Comparison of ENCODE assay signal across 13 cellular contexts in genomic region chr3:120170223-120170622, GRCh38.
A peak's percentile ranks its signal among the peaks of the same experiment; 100 is the strongest.
DNase-seq lines count a peak whose midpoint lies in the region; FAIRE-seq and TF ChIP-seq lines count a peak whose summit lies in the region.
"Had no signal": no experiment of that assay in that cellular context is flagged by ENCODE, and none has a peak within 500 bp of the region (broad histone marks: within the 10 kb centered on the region; RNA-seq: fewer than 3 reads in every experiment).

No MANE protein-coding gene starts in this region.

- H3K4me1 ChIP-seq in hepatocyte (ENCODE audit: insufficient read depth) (no peaks in the 10 kb centered on the region), sigmoid colon (peaks cover 0 to 21% (median 18%) of the 10 kb centered on the region in 4 donors)

- no peak overlapping the region for H2AFZ ChIP-seq in hepatocyte

- no peak for TF ChIP-seq CTCF in hepatocyte (IDR thresholded peaks at IDR 0.05; ENCODE audit: poor library complexity)
- no peak for TF ChIP-seq CTCF in sigmoid colon (IDR thresholded peaks at IDR 0.05)

- H3K4me3 Mint-ChIP-seq in activated naive CD4-positive, alpha-beta T cell treated with anti-CD3 and anti-CD28 coated beads for 36 hours = no peak overlapping the region
- H3K4me3 Mint-ChIP-seq: CD8-positive, alpha-beta T cell; dendritic cell treated with granulocyte-macrophage colony-stimulating factor and Interleukin-4, amounts not matched to agents 40 ng/mL and 50 ng/mL, for 4 days; IgD-negative memory B cell had no signal

- H4K20me1 ChIP-seq in hepatocyte (ENCODE audit: insufficient read depth, poor library complexity, severe bottlenecking) = no peaks in the 10 kb centered on the region

- DNase-seq in activated naive CD4-positive, alpha-beta T cell treated with anti-CD3 and anti-CD28 coated beads for 36 hours = peak; percentile 12
- no peak for DNase-seq in activated naive CD4-positive, alpha-beta T cell treated with Interleukin-2 at 50 U/mL for 16 hours
- DNase-seq in NCI-H510A (lab: John Stamatoyannopoulos, UW) = peak; percentile 42
- peak; percentile 43 for DNase-seq in fibroblast of gingiva (ENCODE audit: low read depth)
- DNase-seq in urothelium cell line (ENCODE audit: low spot score) = peak; percentile 83
- DNase-seq in hepatocyte (ENCODE audit: low spot score) = no peak
- DNase-seq in head of caudate nucleus = no peak
- DNase-seq in sigmoid colon = no peak
- DNase-seq: SHP77; stimulated activated naive CD4-positive, alpha-beta T cell treated with Interleukin-2 at 50 U/mL for 16 hours had no signal

- H3K27ac Mint-ChIP-seq in activated naive CD4-positive, alpha-beta T cell treated with anti-CD3 and anti-CD28 coated beads for 36 hours = no peak overlapping the region
- H3K27ac Mint-ChIP-seq: CD8-positive, alpha-beta T cell; dendritic cell treated with granulocyte-macrophage colony-stimulating factor and Interleukin-4, amounts not matched to agents 40 ng/mL and 50 ng/mL, for 4 days; IgD-negative memory B cell had no signal

- H3K4me3 ChIP-seq in hepatocyte = no peak overlapping the region
- H3K4me3 ChIP-seq in sigmoid colon = no peak overlapping the region

- H3K27me3 Mint-ChIP-seq in activated naive CD4-positive, alpha-beta T cell treated with anti-CD3 and anti-CD28 coated beads for 36 hours (ENCODE audit: low read depth) = peaks cover 3% of the 10 kb centered on the region
- H3K27me3 Mint-ChIP-seq: dendritic cell treated with granulocyte-macrophage colony-stimulating factor and Interleukin-4, amounts not matched to agents 40 ng/mL and 50 ng/mL, for 4 days; IgD-negative memory B cell had no signal

- TF ChIP-seq POLR2A in sigmoid colon (IDR thresholded peaks at IDR 0.05) = no peak

- H3K36me3 Mint-ChIP-seq in activated naive CD4-positive, alpha-beta T cell treated with anti-CD3 and anti-CD28 coated beads for 36 hours (ENCODE audit: low read depth) = no peaks in the 10 kb centered on the region
- H3K36me3 Mint-ChIP-seq: CD8-positive, alpha-beta T cell had no signal

- H3K36me3 ChIP-seq in hepatocyte (replicated peaks; ENCODE audit: insufficient read depth, low read depth) (no peaks in the 10 kb centered on the region), sigmoid colon (no peaks in the 10 kb centered on the region)

- no peaks in the 10 kb centered on the region for H3K9me3 ChIP-seq in hepatocyte (ENCODE audit: low read depth)
- H3K9me3 ChIP-seq in sigmoid colon = no peaks in the 10 kb centered on the region

- no peaks in the 10 kb centered on the region for H3K9me2 ChIP-seq in hepatocyte (replicated peaks; ENCODE audit: insufficient read depth)

- CTCF ChIA-PET in activated naive CD4-positive, alpha-beta T cell treated with anti-CD3 and anti-CD28 coated beads for 36 hours (lab: Charles Lee) = interaction anchor here (1.3 kb wide), 1 partner anchor 23 kb away, joined by 4 read pairs; no protein-coding TSS in a partner anchor

- intact Hi-C loops in activated naive CD4-positive, alpha-beta T cell treated with anti-CD3 and anti-CD28 coated beads for 36 hours (cut with micrococcal nuclease) = no loop called here
- intact Hi-C loops in head of caudate nucleus (cut with DNase I) (no loop called here), sigmoid colon (cut with DNase I) (no loop called here)

- H3K27me3 ChIP-seq in hepatocyte (no peaks in the 10 kb centered on the region), sigmoid colon (no peaks in the 10 kb centered on the region)

- TF ChIP-seq EP300 in sigmoid colon (IDR thresholded peaks at IDR 0.05) = no peak

- H3K27ac ChIP-seq in hepatocyte (no peak overlapping the region), sigmoid colon (no peak overlapping the region)

- WGBS in hepatocyte (ENCODE audit: low lambda C conversion rate, missing lambda C conversion rate) = 92% methylated on average over 2 of the region's 2 CpGs
- WGBS in sigmoid colon, 2 donors = 86% methylated on average over 2 of the region's 2 CpGs

- H3K9me3 Mint-ChIP-seq in activated naive CD4-positive, alpha-beta T cell treated with anti-CD3 and anti-CD28 coated beads for 36 hours = no peaks in the 10 kb centered on the region
- H3K9me3 Mint-ChIP-seq: CD8-positive, alpha-beta T cell; dendritic cell treated with granulocyte-macrophage colony-stimulating factor and Interleukin-4, amounts not matched to agents 40 ng/mL and 50 ng/mL, for 4 days; IgD-negative memory B cell had no signal

- no peak overlapping the region for H3K4me2 ChIP-seq in hepatocyte

- no peaks in the 10 kb centered on the region for H3K79me2 ChIP-seq in hepatocyte

- FAIRE-seq in urothelium cell line (lab: Jason Lieb, UNC) = peak; percentile 98

- no peaks in the 10 kb centered on the region for H3K4me1 Mint-ChIP-seq in activated naive CD4-positive, alpha-beta T cell treated with anti-CD3 and anti-CD28 coated beads for 36 hours (ENCODE audit: low read depth)
- H3K4me1 Mint-ChIP-seq: IgD-negative memory B cell had no signal

Comparison
In these comparisons a context has a peak if more than half of its experiments do, and no peak if none do; other contexts are left out.
1. DNase-seq: peak in activated naive CD4-positive, alpha-beta T cell treated with anti-CD3 and anti-CD28 coated beads for 36 hours (single experiment), NCI-H510A (single experiment), fibroblast of gingiva (single experiment) and urothelium cell line (single experiment); none in activated naive CD4-positive, alpha-beta T cell treated with Interleukin-2 at 50 U/mL for 16 hours (single experiment), hepatocyte (single experiment), head of caudate nucleus (0 of 42) and sigmoid colon (single experiment).